Comparison of ENCODE assay signal across 21 cellular contexts in genomic region chr14:83561261-83561660, GRCh38.
DNase-seq lines count a peak whose midpoint lies in the region; ATAC-seq, FAIRE-seq and TF ChIP-seq lines count a peak whose summit lies in the region.
"Had no signal": no experiment of that assay in that cellular context is flagged by ENCODE, and none has a peak within 500 bp of the region (broad histone marks: within the 10 kb centered on the region; RNA-seq: fewer than 3 reads in every experiment).

No MANE protein-coding gene starts in this region.

- H3K27ac ChIP-seq in kidney (ENCODE audit: low read depth in 2 of 2, low read length in 2 of 2) (no peak overlapping the region), upper lobe of right lung (no peak overlapping the region), spleen (no peak overlapping the region)
- H3K27ac ChIP-seq: 22Rv1, BLaER1, C4-2B had no signal

- H3K36me3 ChIP-seq in kidney (ENCODE audit: control insufficient read depth in 1 of 2, insufficient read depth in 2 of 2, low read length in 2 of 2): no peaks in the 10 kb centered on the region
- H3K36me3 ChIP-seq in upper lobe of right lung: no peaks in the 10 kb centered on the region
- H3K36me3 ChIP-seq in spleen: no peaks in the 10 kb centered on the region
- H3K36me3 ChIP-seq: BLaER1 had no signal

- FAIRE-seq in kidney (lab: Jason Lieb, UNC): no peak
- FAIRE-seq: A204.1, G401.6, GM12892 had no signal

- H3K9me3 ChIP-seq in kidney (ENCODE audit: control insufficient read depth in 1 of 2, low read length in 2 of 2) (no peaks in the 10 kb centered on the region), upper lobe of right lung (no peaks in the 10 kb centered on the region), spleen (peaks cover 0 to 23% (median 10%) of the 10 kb centered on the region in 8 donors)
- H3K9me3 ChIP-seq: BLaER1, Caco-2 had no signal

- H3K4me3 ChIP-seq in kidney (ENCODE audit: low read length in 2 of 2) (no peak overlapping the region), upper lobe of right lung (no peak overlapping the region), spleen (no peak overlapping the region)
- H3K4me3 ChIP-seq: BLaER1, GM23338 had no signal

- DNase-seq in NCI-H82 (lab: John Stamatoyannopoulos, UW) (peak; percentile 3), NCI-H82 treated with DMSO at 0.1 percent for 48 hours (lab: John Stamatoyannopoulos, UW; ENCODE audit: unreplicated experiment) (no peak), kidney (peak; percentile 45), upper lobe of right lung (peak; percentile 47), spleen (no peak), NCI-H774 (lab: John Stamatoyannopoulos, UW) (no peak)
- DNase-seq: Caco-2; CD4-positive, CD25-positive, alpha-beta regulatory T cell; CD8-positive, alpha-beta T cell; DMS153; DND-41; H7; HCEC 1CT had no signal

- no peak overlapping the region for H3K9ac ChIP-seq in kidney (ENCODE audit: low read length in 2 of 2)
- H3K9ac ChIP-seq: BLaER1 had no signal

- ATAC-seq in upper lobe of right lung: no peak
- ATAC-seq in GM18868 (IDR thresholded peaks at IDR 0.05; ENCODE audit: unreplicated experiment): no peak
- ATAC-seq: CD8-positive, alpha-beta T cell; GM23338 had no signal

- WGBS in spleen, 5 donors: 83 to 100% (median 88%) methylated on average over 1 to 7 of the region's 7 CpGs

- TF ChIP-seq CTCF in kidney (IDR thresholded peaks at IDR 0.05; ENCODE audit: borderline replicate concordance, extremely low read depth, insufficient read depth): no peak
- no peak for TF ChIP-seq CTCF in upper lobe of right lung (IDR thresholded peaks at IDR 0.05)
- TF ChIP-seq CTCF in spleen (IDR thresholded peaks at IDR 0.05 in 8 of 11, conservative IDR thresholded peaks at IDR 0.05 in 3 of 11): no peak

- intact Hi-C loops in kidney (cut with DNase I) (no loop called here), upper lobe of right lung (cut with DNase I) (no loop called here), spleen (cut with DNase I; ENCODE audit: low total_unique reads) (no loop called here)

- H3K4me1 ChIP-seq in kidney (ENCODE audit: control insufficient read depth in 1 of 2, insufficient read depth in 1 of 2, low read depth in 1 of 2, low read length in 2 of 2) (no peaks in the 10 kb centered on the region), upper lobe of right lung (no peaks in the 10 kb centered on the region), spleen (no peaks in the 10 kb centered on the region)
- H3K4me1 ChIP-seq: BLaER1, Caco-2 had no signal

- no peak for TF ChIP-seq POLR2A in spleen (IDR thresholded peaks at IDR 0.05)

- H3K27me3 ChIP-seq in upper lobe of right lung (no peaks in the 10 kb centered on the region), spleen (replicated peaks in 1 of 7) (no peaks in the 10 kb centered on the region)
- H3K27me3 ChIP-seq: BLaER1 had no signal

Comparison
In these comparisons a context has a peak if more than half of its experiments do, and no peak if none do; other contexts are left out.
1. DNase-seq: peak in NCI-H82 (single experiment), kidney (single experiment) and upper lobe of right lung (single experiment); none in NCI-H82 treated with DMSO at 0.1 percent for 48 hours (single experiment), spleen (single experiment) and NCI-H774 (single experiment).